ENCODE assay signal across 13 cellular contexts in genomic region chr1:237873487-237873927, GRCh38. TPM values are rescaled to one million over a fixed set of nuclear protein-coding genes. Genes with fewer than 3 reads are reported as not detected.
DNase-seq lines count a peak whose midpoint lies in the region; ATAC-seq, FAIRE-seq and TF ChIP-seq lines count a peak whose summit lies in the region.
"Had no signal": no experiment of that assay in that cellular context is flagged by ENCODE, and none has a peak within 500 bp of the region (broad histone marks: within the 10 kb centered on the region; RNA-seq: fewer than 3 reads in every experiment).

No MANE protein-coding gene starts in this region.

- no peak for ATAC-seq in mucosa of descending colon

- H3K9me3 ChIP-seq in SJCRH30 (replicated peaks) (no peaks in the 10 kb centered on the region), mucosa of descending colon (no peaks in the 10 kb centered on the region), left ventricle myocardium inferior (replicated peaks) (no peaks in the 10 kb centered on the region)
- no peaks in the 10 kb centered on the region for H3K9me3 ChIP-seq in CD4-positive, alpha-beta memory T cell (ENCODE audit: control insufficient read depth in 1 of 2, low read length in 2 of 2)
- H3K9me3 ChIP-seq: stomach had no signal

- H3K27me3 ChIP-seq in SJCRH30 (no peaks in the 10 kb centered on the region), left ventricle myocardium inferior (ENCODE audit: low read depth) (peaks cover 8% of the 10 kb centered on the region)
- no peaks in the 10 kb centered on the region for H3K27me3 ChIP-seq in CD4-positive, alpha-beta memory T cell (ENCODE audit: insufficient read depth, low read length)
- H3K27me3 ChIP-seq: dorsolateral prefrontal cortex, stomach had no signal

- H3K36me3 ChIP-seq in SJCRH30 (no peaks in the 10 kb centered on the region; the same call in 1 of the 2 replicates), mucosa of descending colon (ENCODE audit: low read depth) (no peaks in the 10 kb centered on the region), left ventricle myocardium inferior (no peaks in the 10 kb centered on the region)
- no peaks in the 10 kb centered on the region for H3K36me3 ChIP-seq in CD4-positive, alpha-beta memory T cell (ENCODE audit: insufficient read depth, low read length)
- H3K36me3 ChIP-seq: stomach had no signal

- DNase-seq in 8988T (peak; percentile 32), H54 (ENCODE audit: insufficient read length, low spot score) (peak; percentile 47), SJCRH30 (peak; percentile 62 to 79), fibroblast of villous mesenchyme (ENCODE audit: low read depth) (peak; percentile 31), mucosa of descending colon (no peak), left ventricle myocardium inferior (no peak)
- no peak for DNase-seq in activated effector memory CD4-positive, alpha-beta T cell treated with Interleukin-2 at 50 U/mL for 16 hours
- DNase-seq in CD4-positive, alpha-beta memory T cell = no peak
- DNase-seq: CD8-positive, alpha-beta memory T cell; dorsolateral prefrontal cortex; RPMI8226; stomach had no signal

- peaks cover 41% of the 10 kb centered on the region for H3K4me1 ChIP-seq in SJCRH30
- no peaks in the 10 kb centered on the region for H3K4me1 ChIP-seq in mucosa of descending colon (ENCODE audit: low read depth)
- H3K4me1 ChIP-seq in left ventricle myocardium inferior = no peaks in the 10 kb centered on the region
- no peaks in the 10 kb centered on the region for H3K4me1 ChIP-seq in CD4-positive, alpha-beta memory T cell (ENCODE audit: insufficient read depth, low read length)

- intact Hi-C loops in mucosa of descending colon (cut with DNase I, micrococcal nuclease) = no loop called here
- intact Hi-C loops in left ventricle myocardium inferior (cut with micrococcal nuclease) = no loop called here
- intact Hi-C loops in CD4-positive, alpha-beta memory T cell (cut with micrococcal nuclease) = no loop called here

- H3K27ac Mint-ChIP-seq in CD4-positive, alpha-beta memory T cell = no peak overlapping the region
- H3K27ac Mint-ChIP-seq: CD8-positive, alpha-beta memory T cell had no signal

- POLR2A ChIA-PET in CD4-positive, alpha-beta memory T cell (lab: Charles Lee; ENCODE audit: partially characterized antibody) = no interaction called here

- no peak overlapping the region for H3K4me3 ChIP-seq in SJCRH30
- no peak overlapping the region for H3K4me3 ChIP-seq in fibroblast of villous mesenchyme (ENCODE audit: low read depth, low read length)
- no peak overlapping the region for H3K4me3 ChIP-seq in mucosa of descending colon
- H3K4me3 ChIP-seq in left ventricle myocardium inferior = no peak overlapping the region
- no peak overlapping the region for H3K4me3 ChIP-seq in CD4-positive, alpha-beta memory T cell (ENCODE audit: low read length in 2 of 2)
- H3K4me3 ChIP-seq: dorsolateral prefrontal cortex, stomach had no signal

- H3K4me1 Mint-ChIP-seq in CD4-positive, alpha-beta memory T cell = no peaks in the 10 kb centered on the region
- H3K4me1 Mint-ChIP-seq: CD8-positive, alpha-beta memory T cell had no signal

- no peaks in the 10 kb centered on the region for H3K36me3 Mint-ChIP-seq in CD4-positive, alpha-beta memory T cell
- H3K36me3 Mint-ChIP-seq: CD8-positive, alpha-beta memory T cell had no signal

- peak overlapping the region; percentile 50 for H3K27ac ChIP-seq in SJCRH30
- no peak overlapping the region for H3K27ac ChIP-seq in left ventricle myocardium inferior (replicated peaks)
- H3K27ac ChIP-seq in CD4-positive, alpha-beta memory T cell (ENCODE audit: low read depth, low read length) = no peak overlapping the region
- H3K27ac ChIP-seq: dorsolateral prefrontal cortex, stomach had no signal

- peaks cover 0 to 3% of the 10 kb centered on the region in 2 donors for H3K27me3 Mint-ChIP-seq in CD4-positive, alpha-beta memory T cell
- H3K27me3 Mint-ChIP-seq: CD8-positive, alpha-beta memory T cell had no signal

- no peak for TF ChIP-seq POLR2A in H54 (IDR thresholded peaks at IDR 0.05; ENCODE audit: low read depth, low read length)

- CTCF ChIA-PET in CD4-positive, alpha-beta memory T cell (lab: Charles Lee; ENCODE audit: partially characterized antibody) = no interaction called here

- TF ChIP-seq CTCF in fibroblast of villous mesenchyme (IDR thresholded peaks at IDR 0.05; ENCODE audit: insufficient read depth, low read depth, low read length) = no peak
- TF ChIP-seq CTCF in mucosa of descending colon (IDR thresholded peaks at IDR 0.05) = no peak
- no peak for TF ChIP-seq CTCF in left ventricle myocardium inferior (IDR thresholded peaks at IDR 0.05; ENCODE audit: borderline replicate concordance)

- FAIRE-seq in H54 (lab: Jason Lieb, UNC) = peak; percentile 94

- H3K9me3 Mint-ChIP-seq in CD4-positive, alpha-beta memory T cell = peaks cover 0 to 5% (median 0%) of the 10 kb centered on the region in 8 donors

- H3K4me3 Mint-ChIP-seq in CD4-positive, alpha-beta memory T cell = no peak overlapping the region
- H3K4me3 Mint-ChIP-seq: CD8-positive, alpha-beta memory T cell had no signal

RNA-seq across cellular contexts. Expression of gene ZP4, which starts 17.2 kb away (rescaled TPM):
- total RNA-seq in SJCRH30 (2014; rRNA removed; shearing (Covaris generic)) = not detected in 2 replicates
- under 0.01 TPM in 1 of 2 replicates, not detected in the other for total RNA-seq in fibroblast of villous mesenchyme
- total RNA-seq in mucosa of descending colon = not detected
- total RNA-seq in left ventricle myocardium inferior = not detected
- not detected for total RNA-seq in CD4-positive, alpha-beta memory T cell
- polyA plus RNA-seq in CD4-positive, alpha-beta memory T cell = not detected
- total RNA-seq: CD8-positive, alpha-beta memory T cell; dorsolateral prefrontal cortex; lung microvascular endothelial cell; stomach had no signal
- polyA plus RNA-seq: CD8-positive, alpha-beta memory T cell; stomach had no signal

Comparison
In these comparisons a context has a peak if more than half of its experiments do, and no peak if none do; other contexts are left out.
1. DNase-seq: peak in 8988T (single experiment), H54 (single experiment), SJCRH30 (2 of 2) and fibroblast of villous mesenchyme (single experiment); none in mucosa of descending colon (0 of 3), activated effector memory CD4-positive, alpha-beta T cell treated with Interleukin-2 at 50 U/mL for 16 hours (single experiment), left ventricle myocardium inferior (single experiment) and CD4-positive, alpha-beta memory T cell (0 of 5).